ENCODE assay signal across 19 cellular contexts in genomic region chr22:21108379-21109115, GRCh38.
DNase-seq lines count a peak whose midpoint lies in the region; ATAC-seq, FAIRE-seq and TF ChIP-seq lines count a peak whose summit lies in the region.
"Had no signal": no experiment of that assay in that cellular context is flagged by ENCODE, and none has a peak within 500 bp of the region (broad histone marks: within the 10 kb centered on the region; RNA-seq: fewer than 3 reads in every experiment).

No MANE protein-coding gene starts in this region.

- H3K36me3 ChIP-seq in PC-9 (ENCODE audit: low read depth): no peaks in the 10 kb centered on the region
- no peaks in the 10 kb centered on the region for H3K36me3 ChIP-seq in H1 (ENCODE audit: control insufficient read depth in 2 of 4, insufficient read depth in 4 of 4, low read length in 3 of 4)
- no peaks in the 10 kb centered on the region for H3K36me3 ChIP-seq in naive thymus-derived CD4-positive, alpha-beta T cell (ENCODE audit: control insufficient read depth in 2 of 3, insufficient read depth in 3 of 3, low read length in 3 of 3)
- H3K36me3 ChIP-seq: SJSA1 had no signal

- H3K4me3 ChIP-seq in A549 (no peak overlapping the region), PC-9 (no peak overlapping the region), H1 (ENCODE audit: extremely low read depth in 1 of 4, insufficient read depth in 2 of 4, low read depth in 3 of 4, low read length in 4 of 4) (no peak overlapping the region)
- H3K4me3 ChIP-seq in naive thymus-derived CD4-positive, alpha-beta T cell (ENCODE audit: low read length): no peak overlapping the region
- H3K4me3 ChIP-seq: SJSA1 had no signal

- no peak overlapping the region for H2BK20ac ChIP-seq in H1 (ENCODE audit: low read length)

- DNase-seq in A549 (ENCODE audit: low read depth in 1 of 2, low spot score in 1 of 2) (peak in 1 of 2 experiments; percentile 13), HCEC 1CT (peak; percentile 7), PC-9 (no peak), H1 (ENCODE audit: low read depth in 1 of 2, low spot score in 2 of 2) (no peak), NOMO-1 treated with dmso at 0.1 percent for 144 hours (lab: John Stamatoyannopoulos, UW; ENCODE audit: unreplicated experiment) (no peak)
- DNase-seq in activated naive CD4-positive, alpha-beta T cell treated with Interleukin-2 at 50 U/mL for 16 hours: no peak
- DNase-seq in naive thymus-derived CD4-positive, alpha-beta T cell: no peak
- DNase-seq: NCI-H1092 treated with DMSO at 0.1 percent for 48 hours, NCI-H146, NCI-H2029, NCI-H2227 treated with DMSO at 0.1 percent for 48 hours, NCI-H524 treated with DMSO at 0.1 percent for 48 hours, NCI-H82, T-helper 1 cell had no signal

- no peaks in the 10 kb centered on the region for H3K23me2 ChIP-seq in H1 (ENCODE audit: low read depth, low read length)

- H3K56ac ChIP-seq in H1 (replicated peaks; ENCODE audit: insufficient read length, low read depth, low read length): no peak overlapping the region

- H3K9me3 ChIP-seq in A549 (no peaks in the 10 kb centered on the region), PC-9 (ENCODE audit: insufficient read depth, low read depth) (no peaks in the 10 kb centered on the region), H1 (ENCODE audit: insufficient read depth in 2 of 2, low read depth in 1 of 2, low read length in 1 of 2) (no peaks in the 10 kb centered on the region)
- H3K9me3 ChIP-seq in naive thymus-derived CD4-positive, alpha-beta T cell (ENCODE audit: control insufficient read depth in 2 of 3, low read length in 3 of 3): no peaks in the 10 kb centered on the region
- H3K9me3 ChIP-seq: SJSA1 had no signal

- no peak overlapping the region for H2BK15ac ChIP-seq in H1 (ENCODE audit: low read length)

- no peak for TF ChIP-seq CTCF in A549 (IDR thresholded peaks at IDR 0.05)
- no peak for TF ChIP-seq CTCF in PC-9 (conservative IDR thresholded peaks at IDR 0.05)
- TF ChIP-seq CTCF in H1 (IDR thresholded peaks at IDR 0.05; ENCODE audit: control extremely low read depth in 1 of 3, insufficient read depth in 1 of 3, low read depth in 1 of 3, low read length in 3 of 3): no peak

- H3K14ac ChIP-seq in H1 (ENCODE audit: insufficient read length): no peak overlapping the region

- H3K79me2 ChIP-seq in PC-9 (ENCODE audit: low read depth): no peaks in the 10 kb centered on the region
- no peaks in the 10 kb centered on the region for H3K79me2 ChIP-seq in H1 (ENCODE audit: control insufficient read depth in 1 of 2, insufficient read depth in 2 of 2, low read length in 2 of 2)

- H3K9ac ChIP-seq in H1 (replicated peaks in 1 of 4; ENCODE audit: extremely low read depth in 1 of 4, low read depth in 3 of 4, low read length in 3 of 4): no peak overlapping the region

- H3K9me3 Mint-ChIP-seq in naive thymus-derived CD4-positive, alpha-beta T cell: peaks cover 0 to 1% (median 0%) of the 10 kb centered on the region in 11 donors
- H3K9me3 Mint-ChIP-seq: CD14-positive monocyte had no signal

- H3K4me2 ChIP-seq in A549 (peak overlapping the region; percentile 41), PC-9 (peak overlapping the region; percentile 14; the same call in 1 of the 2 replicates), H1 (ENCODE audit: insufficient read depth in 1 of 2, low read depth in 2 of 2, low read length in 2 of 2) (no peak overlapping the region)

- H4K20me1 ChIP-seq in PC-9 (ENCODE audit: insufficient read depth) (no peaks in the 10 kb centered on the region), H1 (replicated peaks in 1 of 2; ENCODE audit: control insufficient read depth in 1 of 2, insufficient read depth in 2 of 2, low read length in 2 of 2) (no peaks in the 10 kb centered on the region)

- peaks cover 0 to 5% (median 0%) of the 10 kb centered on the region in 7 donors for H3K4me1 Mint-ChIP-seq in naive thymus-derived CD4-positive, alpha-beta T cell
- H3K4me1 Mint-ChIP-seq: B cell, CD14-positive monocyte had no signal

- H2AFZ ChIP-seq in PC-9: no peak overlapping the region; the same call in 1 of the 2 replicates
- H2AFZ ChIP-seq in H1 (ENCODE audit: low read length): no peak overlapping the region

- no peaks in the 10 kb centered on the region for H3K79me1 ChIP-seq in H1 (ENCODE audit: low read depth, low read length)

- no peak for TF ChIP-seq EP300 in A549 (IDR thresholded peaks at IDR 0.05)
- no peak for TF ChIP-seq EP300 in H1 (IDR thresholded peaks at IDR 0.05; ENCODE audit: borderline replicate concordance in 1 of 2, low read depth in 2 of 2, low read length in 2 of 2)

- intact Hi-C loops in PC-9 (cut with micrococcal nuclease; ENCODE audit: unreplicated experiment): loop anchor here (10.0 kb wide), 3 partner anchors 104 to 314 kb away; partner anchors contain the start of gene THAP7
- intact Hi-C loops in naive thymus-derived CD4-positive, alpha-beta T cell (cut with micrococcal nuclease): no loop called here

- H3K23ac ChIP-seq in H1 (ENCODE audit: insufficient read length): no peak overlapping the region

- H3K4me3 Mint-ChIP-seq in naive thymus-derived CD4-positive, alpha-beta T cell: no peak overlapping the region
- H3K4me3 Mint-ChIP-seq: B cell, CD14-positive monocyte had no signal

- H2BK12ac ChIP-seq in H1 (ENCODE audit: low read depth, low read length): no peak overlapping the region

- H4K5ac ChIP-seq in H1 (ENCODE audit: insufficient read length, low read depth, low read length): no peak overlapping the region

- no peak for ATAC-seq in A549
- no peak for ATAC-seq in naive thymus-derived CD4-positive, alpha-beta T cell
- ATAC-seq: Right ventricle myocardium inferior had no signal

- H3K4me1 ChIP-seq in A549 (peaks cover 20% of the 10 kb centered on the region), PC-9 (replicated peaks; ENCODE audit: insufficient read depth) (peaks cover 16% of the 10 kb centered on the region), H1 (replicated peaks in 1 of 4; ENCODE audit: control insufficient read depth in 3 of 4, insufficient read depth in 4 of 4, low read length in 3 of 4) (no peaks in the 10 kb centered on the region)
- H3K4me1 ChIP-seq in naive thymus-derived CD4-positive, alpha-beta T cell (ENCODE audit: control insufficient read depth in 2 of 2, insufficient read depth in 2 of 2, low read length in 2 of 2): no peaks in the 10 kb centered on the region
- H3K4me1 ChIP-seq: SJSA1 had no signal

- H3K9me2 ChIP-seq in PC-9 (ENCODE audit: insufficient read depth): no peaks in the 10 kb centered on the region

- POLR2A ChIA-PET in A549 (lab: Yijun Ruan, JAX) (no interaction called here), PC-9 (lab: Charles Lee; ENCODE audit: unreplicated experiment) (no interaction called here), H1 (lab: Charles Lee; ENCODE audit: partially characterized antibody) (no interaction called here)
- POLR2A ChIA-PET in naive thymus-derived CD4-positive, alpha-beta T cell (lab: Charles Lee): no interaction called here

- peaks cover 0 to 33% (median 14%) of the 10 kb centered on the region in 5 donors for H3K27me3 Mint-ChIP-seq in naive thymus-derived CD4-positive, alpha-beta T cell

- H3K27me3 ChIP-seq in PC-9 (ENCODE audit: insufficient read depth, low read depth) (no peaks in the 10 kb centered on the region), H1 (replicated peaks in 1 of 4; ENCODE audit: control insufficient read depth in 3 of 4, extremely low read depth in 1 of 4, insufficient read depth in 3 of 4, low read length in 3 of 4) (no peaks in the 10 kb centered on the region; a peak in 1 of 7 replicates)
- no peaks in the 10 kb centered on the region for H3K27me3 ChIP-seq in naive thymus-derived CD4-positive, alpha-beta T cell (ENCODE audit: control insufficient read depth in 2 of 2, insufficient read depth in 2 of 2, low read length in 2 of 2)
- H3K27me3 ChIP-seq: SJSA1 had no signal

- no peak for TF ChIP-seq POLR2A in A549 (IDR thresholded peaks at IDR 0.05; ENCODE audit: low read length)
- TF ChIP-seq POLR2A in H1 (IDR thresholded peaks at IDR 0.05; ENCODE audit: control extremely low read depth in 1 of 2, low read depth in 2 of 2, low read length in 2 of 2): no peak

- H2BK120ac ChIP-seq in H1 (replicated peaks; ENCODE audit: low read depth, low read length): no peak overlapping the region

- H3K27ac Mint-ChIP-seq in naive thymus-derived CD4-positive, alpha-beta T cell: no peak overlapping the region
- H3K27ac Mint-ChIP-seq: B cell, CD14-positive monocyte had no signal

- no peak overlapping the region for H3K18ac ChIP-seq in H1 (ENCODE audit: extremely low read depth, low read length)

- H3K27ac ChIP-seq in A549: peak overlapping the region; percentile 56 to 68; a peak in 3 of 6 replicates
- H3K27ac ChIP-seq in PC-9: peak overlapping the region; percentile 69
- H3K27ac ChIP-seq in H1 (ENCODE audit: low read depth, low read length): no peak overlapping the region
- H3K27ac ChIP-seq in naive thymus-derived CD4-positive, alpha-beta T cell (ENCODE audit: low read depth, low read length): no peak overlapping the region
- H3K27ac ChIP-seq: SJSA1 had no signal

- H2BK5ac ChIP-seq in H1 (ENCODE audit: low read depth, low read length): no peak overlapping the region

- no peak overlapping the region for H4K8ac ChIP-seq in H1 (ENCODE audit: extremely low read depth, insufficient read depth, low read length)

- no TSS peak for BruUV-seq in PC-9 (replicated peaks; lab: Mats Ljungman, UMichigan)

- TF ChIP-seq RAD21 in A549 (conservative IDR thresholded peaks at IDR 0.05 in 1 of 2, IDR thresholded peaks at IDR 0.05 in 1 of 2) (no peak), H1 (IDR thresholded peaks at IDR 0.05 in 1 of 2, conservative IDR thresholded peaks at IDR 0.05 in 1 of 2; ENCODE audit: low read depth in 2 of 2, low read length in 2 of 2) (no peak)

- no peak overlapping the region for H2AK5ac ChIP-seq in H1 (ENCODE audit: low read depth, low read length)

- no peak overlapping the region for H3K4ac ChIP-seq in H1 (replicated peaks; ENCODE audit: insufficient read length, low read depth, low read length)

- no peak for FAIRE-seq in A549 (lab: Jason Lieb, UNC)
- FAIRE-seq in H1 (lab: Jason Lieb, UNC): no peak
- FAIRE-seq: GM12892 had no signal

- CTCF ChIA-PET in A549 (lab: Yijun Ruan, JAX) (no interaction called here), PC-9 (lab: Charles Lee) (no interaction called here), H1 (lab: Charles Lee; ENCODE audit: partially characterized antibody) (interaction anchor here (1.3 kb wide), 1 partner anchor 9 kb away, joined by 10 read pairs; no protein-coding TSS in a partner anchor)
- CTCF ChIA-PET in naive thymus-derived CD4-positive, alpha-beta T cell (lab: Charles Lee): no interaction called here

- H3K36me3 Mint-ChIP-seq in naive thymus-derived CD4-positive, alpha-beta T cell: no peaks in the 10 kb centered on the region
- H3K36me3 Mint-ChIP-seq: CD14-positive monocyte had no signal

- 39% methylated on average over 4 of the region's 4 CpGs for WGBS in A549 (ENCODE audit: missing lambda C conversion rate)
- 84% methylated on average over 4 of the region's 4 CpGs; no CpG with 5 or more reads in 1 of the 2 experiments for WGBS in H1 (ENCODE audit: extremely low coverage in 1 of 2, insufficient coverage in 1 of 2, insufficient read length in 1 of 2, insufficient replicate concordance in 2 of 2, low coverage in 1 of 2, low lambda C conversion rate in 2 of 2, missing lambda C conversion rate in 1 of 2), 2 experiments

- no peak overlapping the region for H4K91ac ChIP-seq in H1 (replicated peaks; ENCODE audit: insufficient read length, low read length)

- no peaks in the 10 kb centered on the region; the same call in 1 of the 2 replicates for H3F3A ChIP-seq in PC-9 (ENCODE audit: insufficient read depth, low read depth)

TF ChIP-seq in H1, 55 proteins besides CTCF, POLR2A, EP300 and RAD21 (continues in another document):
- TF ChIP-seq BACH1 (IDR thresholded peaks at IDR 0.05; ENCODE audit: low read length): peak; percentile 83

Comparison
In these comparisons a context has a peak if more than half of its experiments do, and no peak if none do; other contexts are left out.
1. H3K27ac ChIP-seq: peak in A549 (2 of 2) and PC-9 (single experiment); none in H1 (single experiment) and naive thymus-derived CD4-positive, alpha-beta T cell (single experiment).
2. H3K4me2 ChIP-seq: peak in A549 (single experiment) and PC-9 (single experiment); none in H1 (0 of 2).
3. Of the 18 proteins assayed by ChIP-seq in both H1 and A549: peak only in H1: none; only in A549: none; in both: MAFK; in neither: 17.